In the genomic region with DNA sequence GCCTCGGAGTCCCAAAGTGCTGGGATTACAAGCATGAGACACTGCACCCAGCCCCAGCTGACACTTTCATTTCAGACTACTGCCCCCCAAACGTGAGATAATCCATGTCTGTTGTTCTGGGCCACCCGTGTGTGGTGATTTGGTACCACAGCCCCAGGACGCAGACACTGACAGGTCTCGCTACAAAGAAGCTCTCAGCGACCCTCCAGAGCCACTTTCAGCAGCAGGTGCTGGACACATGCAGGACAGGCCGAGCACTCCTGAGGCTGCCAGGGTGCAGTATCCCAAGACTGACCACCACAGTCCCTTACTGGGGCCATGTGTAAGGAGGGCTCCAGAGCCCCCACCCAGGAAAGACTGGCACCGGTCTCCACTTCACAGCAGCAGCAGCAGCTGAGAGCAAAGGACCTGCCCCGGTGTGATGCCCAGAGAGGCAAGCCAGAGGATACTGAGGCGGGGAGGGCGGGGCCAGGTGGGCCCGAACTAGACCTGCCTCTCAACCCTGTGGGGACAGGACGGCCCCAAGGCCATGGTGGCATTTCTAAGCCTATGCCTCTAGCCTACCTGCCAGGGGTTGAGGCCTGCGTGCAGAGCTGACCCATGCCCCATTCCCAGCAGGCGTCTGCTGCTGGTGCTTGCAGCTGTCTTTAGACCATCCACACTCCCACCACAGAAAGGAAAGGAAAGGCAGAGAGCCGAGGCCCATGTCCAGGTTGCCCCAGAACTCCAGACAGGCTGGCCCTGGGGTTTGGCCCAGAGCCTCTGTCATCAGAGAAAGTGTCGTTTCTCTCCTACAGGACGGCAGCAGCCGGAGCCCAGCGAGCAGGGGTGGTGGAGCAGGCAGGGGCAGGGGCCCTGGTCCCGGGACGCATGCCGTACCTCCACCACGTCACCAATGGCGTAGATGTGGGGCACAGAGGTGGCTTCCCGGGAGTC, we compare ENCODE assay signal across 1 cellular context.
TF ChIP-seq lines count a peak whose summit lies in the region.

No MANE protein-coding gene starts in this region.

TF ChIP-seq in HCT116, 20 proteins besides CTCF, POLR2A, EP300 and RAD21 (continued from another document):
- TF ChIP-seq, protein P1, sequence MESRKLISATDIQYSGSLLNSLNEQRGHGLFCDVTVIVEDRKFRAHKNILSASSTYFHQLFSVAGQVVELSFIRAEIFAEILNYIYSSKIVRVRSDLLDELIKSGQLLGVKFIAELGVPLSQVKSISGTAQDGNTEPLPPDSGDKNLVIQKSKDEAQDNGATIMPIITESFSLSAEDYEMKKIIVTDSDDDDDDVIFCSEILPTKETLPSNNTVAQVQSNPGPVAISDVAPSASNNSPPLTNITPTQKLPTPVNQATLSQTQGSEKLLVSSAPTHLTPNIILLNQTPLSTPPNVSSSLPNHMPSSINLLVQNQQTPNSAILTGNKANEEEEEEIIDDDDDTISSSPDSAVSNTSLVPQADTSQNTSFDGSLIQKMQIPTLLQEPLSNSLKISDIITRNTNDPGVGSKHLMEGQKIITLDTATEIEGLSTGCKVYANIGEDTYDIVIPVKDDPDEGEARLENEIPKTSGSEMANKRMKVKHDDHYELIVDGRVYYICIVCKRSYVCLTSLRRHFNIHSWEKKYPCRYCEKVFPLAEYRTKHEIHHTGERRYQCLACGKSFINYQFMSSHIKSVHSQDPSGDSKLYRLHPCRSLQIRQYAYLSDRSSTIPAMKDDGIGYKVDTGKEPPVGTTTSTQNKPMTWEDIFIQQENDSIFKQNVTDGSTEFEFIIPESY (IDR thresholded peaks at IDR 0.05; ENCODE audit: extremely low read depth, insufficient replicate concordance, low read length), result no peak
- TF ChIP-seq TCF7L2 (IDR thresholded peaks at IDR 0.05; ENCODE audit: borderline replicate concordance, extremely low read depth, insufficient read depth, insufficient read length) (no peak), EZH2phosphoT487 (IDR thresholded peaks at IDR 0.05; ENCODE audit: borderline replicate concordance) (no peak), YY1 (IDR thresholded peaks at IDR 0.05; ENCODE audit: extremely low read depth, insufficient replicate concordance, low read depth, low read length) (no peak), CBX3 (IDR thresholded peaks at IDR 0.05; ENCODE audit: low read depth) (no peak), SRF (IDR thresholded peaks at IDR 0.05; ENCODE audit: low read depth) (no peak), FOSL1 (IDR thresholded peaks at IDR 0.05; ENCODE audit: low read depth) (no peak), EGR1 (IDR thresholded peaks at IDR 0.05; ENCODE audit: low read depth) (no peak), ZFX (IDR thresholded peaks at IDR 0.05) (no peak)
- TF ChIP-seq, protein P2, sequence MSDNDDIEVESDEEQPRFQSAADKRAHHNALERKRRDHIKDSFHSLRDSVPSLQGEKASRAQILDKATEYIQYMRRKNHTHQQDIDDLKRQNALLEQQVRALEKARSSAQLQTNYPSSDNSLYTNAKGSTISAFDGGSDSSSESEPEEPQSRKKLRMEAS (IDR thresholded peaks at IDR 0.05), result no peak
- TF ChIP-seq, protein P3, sequence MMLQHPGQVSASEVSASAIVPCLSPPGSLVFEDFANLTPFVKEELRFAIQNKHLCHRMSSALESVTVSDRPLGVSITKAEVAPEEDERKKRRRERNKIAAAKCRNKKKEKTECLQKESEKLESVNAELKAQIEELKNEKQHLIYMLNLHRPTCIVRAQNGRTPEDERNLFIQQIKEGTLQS (IDR thresholded peaks at IDR 0.05), result no peak
